In the genomic region with DNA sequence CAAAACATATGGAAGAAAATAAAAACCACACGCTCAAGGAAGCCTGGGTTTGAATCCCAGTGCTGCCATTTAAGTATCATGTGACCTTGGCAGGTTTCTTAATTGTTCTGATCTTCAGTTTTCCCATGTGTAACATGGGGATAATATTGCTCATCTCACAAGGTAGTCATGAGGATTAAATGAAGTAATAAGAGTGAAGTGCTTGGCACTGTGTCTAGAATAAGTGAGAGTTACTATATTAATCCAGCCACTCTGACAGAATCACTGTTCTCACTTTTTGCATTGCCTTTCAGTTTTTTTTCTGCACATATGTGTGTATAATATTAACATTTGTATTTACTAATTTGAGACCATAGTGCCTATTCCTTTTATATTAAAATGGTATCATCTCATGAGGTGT, we compare ENCODE assay signal across 20 cellular contexts. TPM values are rescaled to one million over a fixed set of nuclear protein-coding genes. Genes with fewer than 3 reads are reported as not detected.
DNase-seq lines count a peak whose midpoint lies in the region; ATAC-seq, FAIRE-seq and TF ChIP-seq lines count a peak whose summit lies in the region.
"Had no signal": no experiment of that assay in that cellular context is flagged by ENCODE, and none has a peak within 500 bp of the region (broad histone marks: within the 10 kb centered on the region; RNA-seq: fewer than 3 reads in every experiment).

No MANE protein-coding gene starts in this region.

- in situ Hi-C loops in K562 (cut with MboI): no loop called here

- H3K79me2 ChIP-seq in K562 (ENCODE audit: control insufficient read depth, insufficient read depth, low read length): no peaks in the 10 kb centered on the region

- H3K4me1 Mint-ChIP-seq in CD4-positive, alpha-beta T cell (ENCODE audit: low read depth): no peaks in the 10 kb centered on the region
- H3K4me1 Mint-ChIP-seq: B cell; CD4-positive, alpha-beta memory T cell had no signal

- TF ChIP-seq CTCF in HEK293 (tag by site-specific recombination; IDR thresholded peaks at IDR 0.05): no peak
- no peak for TF ChIP-seq CTCF in K562 (IDR thresholded peaks at IDR 0.05 in 2 of 3, conservative IDR thresholded peaks at IDR 0.05 in 1 of 3; ENCODE audit: insufficient read depth in 2 of 3, low read depth in 1 of 3, low read length in 3 of 3)
- no peak for TF ChIP-seq CTCF in lower lobe of right lung (IDR thresholded peaks at IDR 0.05)
- TF ChIP-seq CTCF in upper lobe of right lung (IDR thresholded peaks at IDR 0.05): no peak
- no peak for TF ChIP-seq CTCF in CD4-positive, alpha-beta T cell (IDR thresholded peaks at IDR 0.05)

- H2AFZ ChIP-seq in K562 (ENCODE audit: low read depth, low read length): no peak overlapping the region

- H3K9me3 Mint-ChIP-seq in CD4-positive, alpha-beta T cell: no peaks in the 10 kb centered on the region
- H3K9me3 Mint-ChIP-seq: CD4-positive, alpha-beta memory T cell; CD8-positive, alpha-beta memory T cell had no signal

- 9% methylated on average over 1 of the region's 1 CpG for WGBS in K562 (ENCODE audit: insufficient coverage, low coverage, missing lambda C conversion rate)

- no peaks in the 10 kb centered on the region for H4K20me1 ChIP-seq in K562 (replicated peaks; ENCODE audit: control insufficient read depth, insufficient read depth, low read length)
- H4K20me1 ChIP-seq: BLaER1 treated with 17β-estradiol and CSF1 and Interleukin-3, amounts not matched to agents 10 nM and 100 nM had no signal

- no peak overlapping the region for H3K4me3 ChIP-seq in HEK293 (ENCODE audit: low read depth, low read length)
- no peak overlapping the region for H3K4me3 ChIP-seq in K562
- no peak overlapping the region for H3K4me3 ChIP-seq in lower lobe of right lung
- H3K4me3 ChIP-seq in upper lobe of right lung: no peak overlapping the region
- H3K4me3 ChIP-seq: A549; BLaER1 treated with 17β-estradiol and CSF1 and Interleukin-3, amounts not matched to agents 10 nM and 100 nM had no signal

- H3K4me1 ChIP-seq in HEK293 (ENCODE audit: control insufficient read depth, insufficient read depth, low read length) (peaks cover 17% of the 10 kb centered on the region), K562 (replicated peaks in 1 of 2; ENCODE audit: control insufficient read depth in 2 of 2, insufficient read depth in 2 of 2, low read length in 2 of 2) (peaks cover 14 to 17% of the 10 kb centered on the region in 2 experiments), lower lobe of right lung (peaks cover 37% of the 10 kb centered on the region), upper lobe of right lung (peaks cover 4% of the 10 kb centered on the region)

- no peak overlapping the region for H3K27ac ChIP-seq in HEK293 (ENCODE audit: extremely low read depth, low read depth, low read length)
- no peak overlapping the region for H3K27ac ChIP-seq in K562 (ENCODE audit: extremely low read depth, low read depth, low read length)
- H3K27ac ChIP-seq in lower lobe of right lung: peak overlapping the region; percentile 79
- peak overlapping the region; percentile 80 for H3K27ac ChIP-seq in upper lobe of right lung
- no peak overlapping the region for H3K27ac ChIP-seq in CD4-positive, alpha-beta T cell (ENCODE audit: low read depth, low read length)
- H3K27ac ChIP-seq: 22Rv1; BLaER1 treated with 17β-estradiol and CSF1 and Interleukin-3, amounts not matched to agents 10 nM and 100 nM; C4-2B had no signal

- no peak overlapping the region for H3K27ac Mint-ChIP-seq in CD4-positive, alpha-beta T cell
- H3K27ac Mint-ChIP-seq: B cell; CD4-positive, alpha-beta memory T cell; CD8-positive, alpha-beta memory T cell had no signal

- no peaks in the 10 kb centered on the region for H3K36me3 Mint-ChIP-seq in CD4-positive, alpha-beta T cell (ENCODE audit: low read depth)
- H3K36me3 Mint-ChIP-seq: CD4-positive, alpha-beta memory T cell; CD8-positive, alpha-beta memory T cell had no signal

- FAIRE-seq in K562 (lab: Jason Lieb, UNC) (no peak), GM19239 (lab: Jason Lieb, UNC) (no peak)
- FAIRE-seq: A549, G401.6, GM12891 had no signal

- TF ChIP-seq EP300 in K562 (IDR thresholded peaks at IDR 0.05; ENCODE audit: low read length): no peak

- H3K9me1 ChIP-seq in K562 (ENCODE audit: control insufficient read depth, insufficient read depth, low read length): no peaks in the 10 kb centered on the region

- H3K4me3 Mint-ChIP-seq in CD4-positive, alpha-beta T cell: no peak overlapping the region
- H3K4me3 Mint-ChIP-seq: B cell; CD4-positive, alpha-beta memory T cell; CD8-positive, alpha-beta memory T cell had no signal

- CTCF ChIA-PET in HEK293 (lab: Yijun Ruan, JAX) (interaction anchor here (1.5 kb wide), 1 partner anchor 24 kb away, joined by 4 read pairs; no protein-coding TSS in a partner anchor), K562 (lab: Yijun Ruan, JAX; ENCODE audit: low intra/inter-chr PET ratio) (no interaction called here)
- CTCF ChIA-PET in CD4-positive, alpha-beta T cell (lab: Charles Lee): no interaction called here

- ATAC-seq in K562 (no peak), lower lobe of right lung (no peak), upper lobe of right lung (no peak)
- no peak for ATAC-seq in CD4-positive, alpha-beta T cell (ENCODE audit: poor library complexity)
- ATAC-seq: A549 had no signal

- intact Hi-C loops in K562 (cut with micrococcal nuclease) (no loop called here), lower lobe of right lung (cut with DNase I) (no loop called here), upper lobe of right lung (cut with DNase I) (no loop called here)
- intact Hi-C loops in CD4-positive, alpha-beta T cell (cut with DNase I, micrococcal nuclease): no loop called here

- no peak overlapping the region for H3K9ac ChIP-seq in K562 (ENCODE audit: insufficient read depth in 1 of 2, low read depth in 2 of 2, low read length in 2 of 2)
- H3K9ac ChIP-seq: BLaER1 treated with 17β-estradiol and CSF1 and Interleukin-3, amounts not matched to agents 10 nM and 100 nM had no signal

- DNase-seq in K562 (ENCODE audit: extremely low read depth in 1 of 4, low spot score in 3 of 4): no peak
- no peak for DNase-seq in lower lobe of right lung
- DNase-seq in upper lobe of right lung: no peak
- DNase-seq in DMS 273 (lab: John Stamatoyannopoulos, UW; ENCODE audit: unreplicated experiment): no peak
- DNase-seq in GM19239 (ENCODE audit: insufficient read length, low spot score): no peak
- no peak for DNase-seq in CD4-positive, alpha-beta T cell
- DNase-seq: AML-193; CD4-positive, alpha-beta memory T cell; CD8-positive, alpha-beta memory T cell; COR-L47; DMS79 treated with DMSO at 0.1 percent for 48 hours; GF-D8 had no signal

- H3K27me3 Mint-ChIP-seq in CD4-positive, alpha-beta T cell: peaks cover 32% of the 10 kb centered on the region

- H3K9me3 ChIP-seq in HEK293 (ENCODE audit: control insufficient read depth, insufficient read depth, low read depth, low read length) (no peaks in the 10 kb centered on the region), K562 (replicated peaks; ENCODE audit: control insufficient read depth, insufficient read depth, low read depth, low read length) (no peaks in the 10 kb centered on the region), lower lobe of right lung (no peaks in the 10 kb centered on the region), upper lobe of right lung (no peaks in the 10 kb centered on the region)
- H3K9me3 ChIP-seq in CD4-positive, alpha-beta T cell (ENCODE audit: control insufficient read depth, low read length): no peaks in the 10 kb centered on the region
- H3K9me3 ChIP-seq: A549; BLaER1 treated with 17β-estradiol and CSF1 and Interleukin-3, amounts not matched to agents 10 nM and 100 nM had no signal

- no peak for TF ChIP-seq POLR2A in K562 (conservative IDR thresholded peaks at IDR 0.05)

- no peaks in the 10 kb centered on the region for H3K36me3 ChIP-seq in HEK293 (ENCODE audit: control insufficient read depth in 2 of 2, insufficient read depth in 1 of 2, low read length in 2 of 2)
- no peaks in the 10 kb centered on the region for H3K36me3 ChIP-seq in K562 (ENCODE audit: control insufficient read depth, insufficient read depth, low read length)
- no peaks in the 10 kb centered on the region for H3K36me3 ChIP-seq in lower lobe of right lung
- no peaks in the 10 kb centered on the region for H3K36me3 ChIP-seq in upper lobe of right lung
- H3K36me3 ChIP-seq: BLaER1 treated with 17β-estradiol and CSF1 and Interleukin-3, amounts not matched to agents 10 nM and 100 nM had no signal

- POLR2A ChIA-PET in HEK293 (lab: Yijun Ruan, JAX): interaction anchor here (1.0 kb wide), 1 partner anchor 137 kb away, joined by 3 read pairs; the partner anchor contains the start of gene CRTAC1
- POLR2A ChIA-PET in K562 (lab: Yijun Ruan, JAX): no interaction called here
- POLR2A ChIA-PET in CD4-positive, alpha-beta T cell (lab: Charles Lee): no interaction called here

- H3K27me3 ChIP-seq in K562 (ENCODE audit: control insufficient read depth in 2 of 2, insufficient read depth in 2 of 2, low read length in 2 of 2) (peaks cover 4 to 6% of the 10 kb centered on the region in 2 experiments; a peak in 2 of 5 replicates), lower lobe of right lung (ENCODE audit: low read depth) (peaks cover 5% of the 10 kb centered on the region), upper lobe of right lung (no peaks in the 10 kb centered on the region)
- H3K27me3 ChIP-seq in CD4-positive, alpha-beta T cell (ENCODE audit: control insufficient read depth, insufficient read depth, low read length): peaks cover 6% of the 10 kb centered on the region
- H3K27me3 ChIP-seq: BLaER1 treated with 17β-estradiol and CSF1 and Interleukin-3, amounts not matched to agents 10 nM and 100 nM had no signal

- H3K4me2 ChIP-seq in K562 (ENCODE audit: insufficient read depth, low read length): no peak overlapping the region
- H3K4me2 ChIP-seq: A549; BLaER1 treated with 17β-estradiol and CSF1 and Interleukin-3, amounts not matched to agents 10 nM and 100 nM had no signal

- no peak for TF ChIP-seq RAD21 in K562 (CRISPR knock-in tag; conservative IDR thresholded peaks at IDR 0.05 in 1 of 2, IDR thresholded peaks at IDR 0.05 in 1 of 2)

- BruUV-seq in K562 (replicated peaks; lab: Mats Ljungman, UMichigan): no TSS peak

RNA-seq across cellular contexts. Expression of gene GOLGA7B, which starts 43.3 kb away (rescaled TPM):
- 0.07 and 0.25 TPM in 2 replicates for total RNA-seq in K562 (2011; cell fraction: chromatin; rRNA removed; ENCODE audit: low replicate concordance)
- total RNA-seq in K562 (2011; cell fraction: nucleolus; rRNA removed): under 0.01 TPM in 1 of 2 replicates, not detected in the other
- total RNA-seq in K562 (2011; cell fraction: nucleoplasm; rRNA removed): 0.07 TPM in 1 of 2 replicates, not detected in the other
- total RNA-seq in K562 (2014; rRNA removed): 0.04 TPM in 1 of 2 replicates, not detected in the other
- 0.04 and 0.06 TPM in 2 replicates for total RNA-seq in K562 (2014; rRNA removed; fragmentation: Illumina TruSeq; extraction: Trizol)
- 0.04 TPM in 1 of 2 replicates, not detected in the other for total RNA-seq in K562 (2015; rRNA removed; fragmentation: Illumina TruSeq; extraction: Trizol)
- 0.07 and 0.11 TPM in 2 replicates for total RNA-seq in K562 (2021)
- 0.01 and 0.04 TPM in 2 replicates for polyA plus RNA-seq in K562 (2011; rRNA removed)
- polyA plus RNA-seq in K562 (2011; cell fraction: cytosol; rRNA removed): 0.01 and 0.04 TPM in 2 replicates
- 0.06 TPM in 2 replicates for polyA plus RNA-seq in K562 (2011; cell fraction: nucleus; rRNA removed)
- 0.07 and 0.12 TPM in 2 replicates for polyA plus RNA-seq in K562 (2012)
- polyA plus RNA-seq in K562 (2014; fragmentation: Illumina TruSeq; extraction: Trizol): 0.03 and 0.06 TPM in 2 replicates
- not detected for polyA plus RNA-seq in K562 (2014; fragmentation: Nextera tagmentation; extraction: Ambion mirVana)
- 0.01 and 0.03 TPM in 2 replicates for polyA plus RNA-seq in K562 (2014; rRNA removed)
- polyA minus RNA-seq in K562 (2011; rRNA and poly(A)+ RNA removed): 0.18 and 0.21 TPM in 2 replicates
- not detected in 2 replicates for polyA minus RNA-seq in K562 (2011; cell fraction: cytosol; rRNA and poly(A)+ RNA removed)
- under 0.01 TPM in 1 of 2 replicates, not detected in the other for polyA minus RNA-seq in K562 (2011; cell fraction: nucleus; rRNA and poly(A)+ RNA removed)
- total RNA-seq in lower lobe of right lung: 1.0 TPM
- 0.98 TPM for total RNA-seq in upper lobe of right lung
- 1 to 10 TPM; 4.5 to 6.1 TPM for total RNA-seq in CD4-positive, alpha-beta T cell
- total RNA-seq: B cell had no signal

Comparison
In these comparisons a context has a peak if more than half of its experiments do, and no peak if none do; other contexts are left out.
1. H3K27ac ChIP-seq: peak in lower lobe of right lung (single experiment) and upper lobe of right lung (single experiment); none in HEK293 (single experiment), K562 (single experiment) and CD4-positive, alpha-beta T cell (single experiment).